ENCODE assay signal across 17 cellular contexts in genomic region chr7:112707655-112708054, GRCh38.
DNase-seq lines count a peak whose midpoint lies in the region; ATAC-seq and TF ChIP-seq lines count a peak whose summit lies in the region.
"Had no signal": no experiment of that assay in that cellular context is flagged by ENCODE, and none has a peak within 500 bp of the region (broad histone marks: within the 10 kb centered on the region; RNA-seq: fewer than 3 reads in every experiment).

No MANE protein-coding gene starts in this region.

- POLR2A ChIA-PET in SK-N-SH (lab: Yijun Ruan, JAX), result no interaction called here

- H3K36me3 ChIP-seq in SK-N-SH (replicated peaks in 1 of 2; ENCODE audit: control insufficient read depth in 1 of 2, insufficient read depth in 2 of 2, low read length in 1 of 2) (no peaks in the 10 kb centered on the region), mucosa of descending colon (ENCODE audit: low read depth) (no peaks in the 10 kb centered on the region)
- no peaks in the 10 kb centered on the region for H3K36me3 ChIP-seq in effector memory CD4-positive, alpha-beta T cell (ENCODE audit: control insufficient read depth, insufficient read depth, low read length)
- H3K36me3 ChIP-seq: left ventricle myocardium inferior, neutrophil had no signal

- no peaks in the 10 kb centered on the region for H3K9me3 Mint-ChIP-seq in activated T-helper 2 cell treated with anti-CD3 and anti-CD28 coated beads, Interferon-gamma antibody, Interleukin-2, Interleukin-4, amounts not matched to agents 10 μg/mL and 5 μg/mL and 100 μg/mL, durations not matched to agents 14 hours and 24 hours and 36 hours
- H3K9me3 Mint-ChIP-seq: CD8-positive, alpha-beta T cell had no signal

- no peaks in the 10 kb centered on the region for H3K27me3 ChIP-seq in SK-N-SH (ENCODE audit: insufficient read depth)
- no peaks in the 10 kb centered on the region for H3K27me3 ChIP-seq in effector memory CD4-positive, alpha-beta T cell (replicated peaks; ENCODE audit: control insufficient read depth, insufficient read depth, low read length, poor library complexity, severe bottlenecking)
- H3K27me3 ChIP-seq: neutrophil had no signal

- H3K9me3 ChIP-seq in SK-N-SH (no peaks in the 10 kb centered on the region), mucosa of descending colon (no peaks in the 10 kb centered on the region)
- H3K9me3 ChIP-seq in effector memory CD4-positive, alpha-beta T cell (ENCODE audit: control insufficient read depth, low read length), result no peaks in the 10 kb centered on the region
- H3K9me3 ChIP-seq: neutrophil had no signal

- H3K4me3 Mint-ChIP-seq in activated T-helper 2 cell treated with anti-CD3 and anti-CD28 coated beads, Interferon-gamma antibody, Interleukin-2, Interleukin-4, amounts not matched to agents 10 μg/mL and 5 μg/mL and 100 μg/mL, durations not matched to agents 14 hours and 24 hours and 36 hours (ENCODE audit: low read depth), result no peak overlapping the region
- H3K4me3 Mint-ChIP-seq: CD8-positive, alpha-beta T cell had no signal

- no peak for TF ChIP-seq CTCF in SK-N-SH (IDR thresholded peaks at IDR 0.05)
- no peak for TF ChIP-seq CTCF in mucosa of descending colon (IDR thresholded peaks at IDR 0.05)

- intact Hi-C loops in mucosa of descending colon (cut with DNase I, micrococcal nuclease), result no loop called here
- intact Hi-C loops in activated T-helper 2 cell treated with anti-CD3 and anti-CD28 coated beads, Interferon-gamma antibody, Interleukin-2, Interleukin-4, amounts not matched to agents 10 μg/mL and 5 μg/mL and 100 μg/mL, durations not matched to agents 14 hours and 24 hours and 36 hours (cut with micrococcal nuclease), result no loop called here

- TF ChIP-seq EP300 in SK-N-SH (IDR thresholded peaks at IDR 0.05; ENCODE audit: borderline replicate concordance in 1 of 2, low read depth in 1 of 2, low read length in 1 of 2), result peak in 1 of 2 experiments; percentile 61; a peak in 2 of 4 replicates

- no peaks in the 10 kb centered on the region for H3F3A ChIP-seq in SK-N-SH (replicated peaks; ENCODE audit: insufficient read depth)

- H2AFZ ChIP-seq in SK-N-SH (ENCODE audit: low read depth), result no peak overlapping the region
- H2AFZ ChIP-seq: PC-9 had no signal

- DNase-seq in NCI-H1092 treated with DMSO at 0.1 percent for 48 hours (lab: John Stamatoyannopoulos, UW), result peak; percentile 73
- peak; percentile 38 for DNase-seq in SK-N-SH
- DNase-seq in mucosa of descending colon, result no peak
- DNase-seq in effector memory CD4-positive, alpha-beta T cell, result no peak
- no peak for DNase-seq in activated T-helper 2 cell treated with anti-CD3 and anti-CD28 coated beads, Interferon-gamma antibody, Interleukin-2, Interleukin-4, amounts not matched to agents 10 μg/mL and 5 μg/mL and 100 μg/mL, durations not matched to agents 14 hours and 24 hours and 36 hours (ENCODE audit: low spot score)
- DNase-seq: activated gamma-delta T cell; amniotic stem cell; CD8-positive, alpha-beta T cell; left ventricle myocardium inferior; NCI-H187 treated with DMSO at 0.1 percent for 48 hours; NCI-H524 treated with DMSO at 0.1 percent for 48 hours; PC-9 had no signal

- no peak overlapping the region for H3K9ac ChIP-seq in SK-N-SH

- H3K36me3 Mint-ChIP-seq in activated T-helper 2 cell treated with anti-CD3 and anti-CD28 coated beads, Interferon-gamma antibody, Interleukin-2, Interleukin-4, amounts not matched to agents 10 μg/mL and 5 μg/mL and 100 μg/mL, durations not matched to agents 14 hours and 24 hours and 36 hours (ENCODE audit: low read depth), result no peaks in the 10 kb centered on the region
- H3K36me3 Mint-ChIP-seq: CD8-positive, alpha-beta T cell had no signal

- H3K4me1 ChIP-seq in SK-N-SH (ENCODE audit: control insufficient read depth in 1 of 2, insufficient read depth in 2 of 2, low read depth in 1 of 2, low read length in 1 of 2) (peaks cover 0 to 8% of the 10 kb centered on the region in 2 experiments; a peak in 2 of 4 replicates), mucosa of descending colon (ENCODE audit: low read depth) (no peaks in the 10 kb centered on the region)
- H3K4me1 ChIP-seq in effector memory CD4-positive, alpha-beta T cell (ENCODE audit: control insufficient read depth, insufficient read depth, low read length, poor library complexity, severe bottlenecking), result no peaks in the 10 kb centered on the region

- CTCF ChIA-PET in SK-N-SH (lab: Yijun Ruan, JAX), result interaction anchor here (0.6 to 1.7 kb wide), 6 partner anchors 23 to 714 kb away, joined by 3 to 4 read pairs (median 3); no protein-coding TSS in a partner anchor

- H3K4me2 ChIP-seq in SK-N-SH, result no peak overlapping the region
- H3K4me2 ChIP-seq: PC-9 had no signal

- H3K9me2 ChIP-seq in SK-N-SH, result no peaks in the 10 kb centered on the region

- no peaks in the 10 kb centered on the region for H3K4me1 Mint-ChIP-seq in activated T-helper 2 cell treated with anti-CD3 and anti-CD28 coated beads, Interferon-gamma antibody, Interleukin-2, Interleukin-4, amounts not matched to agents 10 μg/mL and 5 μg/mL and 100 μg/mL, durations not matched to agents 14 hours and 24 hours and 36 hours (ENCODE audit: low read depth)

- H3K4me3 ChIP-seq in SK-N-SH (ENCODE audit: low read depth in 2 of 2, low read length in 1 of 2) (no peak overlapping the region), mucosa of descending colon (no peak overlapping the region)
- no peak overlapping the region for H3K4me3 ChIP-seq in effector memory CD4-positive, alpha-beta T cell (ENCODE audit: insufficient read depth, low read depth, low read length, poor library complexity, severe bottlenecking)
- H3K4me3 ChIP-seq: left ventricle myocardium inferior, PC-9 had no signal

- H4K20me1 ChIP-seq in SK-N-SH (ENCODE audit: insufficient read depth), result no peaks in the 10 kb centered on the region

- H3K27me3 Mint-ChIP-seq in activated T-helper 2 cell treated with anti-CD3 and anti-CD28 coated beads, Interferon-gamma antibody, Interleukin-2, Interleukin-4, amounts not matched to agents 10 μg/mL and 5 μg/mL and 100 μg/mL, durations not matched to agents 14 hours and 24 hours and 36 hours (ENCODE audit: low read depth), result peaks cover 2% of the 10 kb centered on the region

- no peak for TF ChIP-seq RAD21 in SK-N-SH (IDR thresholded peaks at IDR 0.05; ENCODE audit: low read length)

- ATAC-seq in GM18870 (IDR thresholded peaks at IDR 0.05; ENCODE audit: unreplicated experiment) (peak; percentile 73), HG02852 (IDR thresholded peaks at IDR 0.05; ENCODE audit: unreplicated experiment) (peak; percentile 67), mucosa of descending colon (no peak), GM19397 (IDR thresholded peaks at IDR 0.05; ENCODE audit: unreplicated experiment) (no peak)
- ATAC-seq: CD8-positive, alpha-beta T cell; esophagus mucosa had no signal

- WGBS in SK-N-SH (ENCODE audit: low lambda C conversion rate), result 11% methylated on average over 2 of the region's 2 CpGs

- H3K27ac ChIP-seq in SK-N-SH (ENCODE audit: low read depth in 2 of 2, low read length in 1 of 2), result peak overlapping the region in 1 of 2 experiments; percentile 64; a peak in 2 of 4 replicates
- no peak overlapping the region for H3K27ac ChIP-seq in effector memory CD4-positive, alpha-beta T cell (ENCODE audit: insufficient read depth, low read length, poor library complexity, severe bottlenecking)
- H3K27ac ChIP-seq: left ventricle myocardium inferior, neutrophil, PC-9 had no signal

- no peaks in the 10 kb centered on the region for H3K79me2 ChIP-seq in SK-N-SH (ENCODE audit: insufficient read depth)

- H3K27ac Mint-ChIP-seq in activated T-helper 2 cell treated with anti-CD3 and anti-CD28 coated beads, Interferon-gamma antibody, Interleukin-2, Interleukin-4, amounts not matched to agents 10 μg/mL and 5 μg/mL and 100 μg/mL, durations not matched to agents 14 hours and 24 hours and 36 hours, result no peak overlapping the region
- H3K27ac Mint-ChIP-seq: CD8-positive, alpha-beta T cell had no signal

TF ChIP-seq in SK-N-SH, 30 proteins besides CTCF, POLR2A, EP300 and RAD21 (continues in another document):
- no peak for TF ChIP-seq MEF2A (IDR thresholded peaks at IDR 0.05; ENCODE audit: borderline replicate concordance, low read depth)
- no peak for TF ChIP-seq USF2 (IDR thresholded peaks at IDR 0.05; ENCODE audit: borderline replicate concordance, low read depth, low read length)
- TF ChIP-seq YY1 (IDR thresholded peaks at IDR 0.05; ENCODE audit: low read depth), result no peak
- TF ChIP-seq FOXJ3 (CRISPR knock-in tag; IDR thresholded peaks at IDR 0.05), result no peak
- TF ChIP-seq IRF3 (IDR thresholded peaks at IDR 0.05; ENCODE audit: low read depth, low read length), result no peak
- TF ChIP-seq MXI1 (IDR thresholded peaks at IDR 0.05; ENCODE audit: low read depth, low read length), result 0 out of 2 replicates have a peak, but pooled peaks have one; percentile 28
- TF ChIP-seq TEAD4 (IDR thresholded peaks at IDR 0.05; ENCODE audit: borderline replicate concordance, insufficient read depth), result no peak
- TF ChIP-seq NRF1 (IDR thresholded peaks at IDR 0.05; ENCODE audit: low read depth, low read length), result no peak
- no peak for TF ChIP-seq ELF1 (IDR thresholded peaks at IDR 0.05)
- TF ChIP-seq FOXM1 (IDR thresholded peaks at IDR 0.05; ENCODE audit: low read depth), result no peak

Comparison
In these comparisons a context has a peak if more than half of its experiments do, and no peak if none do; other contexts are left out.
1. ATAC-seq: peak in GM18870 (single experiment) and HG02852 (single experiment); none in mucosa of descending colon (single experiment) and GM19397 (single experiment).
2. DNase-seq: peak in NCI-H1092 treated with DMSO at 0.1 percent for 48 hours (single experiment) and SK-N-SH (single experiment); none in mucosa of descending colon (0 of 3), effector memory CD4-positive, alpha-beta T cell (0 of 3) and activated T-helper 2 cell treated with anti-CD3 and anti-CD28 coated beads, Interferon-gamma antibody, Interleukin-2, Interleukin-4, amounts not matched to agents 10 μg/mL and 5 μg/mL and 100 μg/mL, durations not matched to agents 14 hours and 24 hours and 36 hours (single experiment).